ENCODE assay signal across 25 cellular contexts in genomic region chr11:92638678-92639077, GRCh38.
"Had no signal": no experiment of that assay in that cellular context is flagged by ENCODE, and none has a peak within 500 bp of the region (broad histone marks: within the 10 kb centered on the region; RNA-seq: fewer than 3 reads in every experiment).

No MANE protein-coding gene starts in this region.

- FAIRE-seq: endothelial cell of umbilical vein, keratinocyte had no signal

- H3K9me3 ChIP-seq: ascending aorta, esophagus squamous epithelium, heart right ventricle, left lung, uterus had no signal

- H3K36me3 Mint-ChIP-seq: activated naive CD4-positive, alpha-beta T cell treated with anti-CD3 and anti-CD28 coated beads, Interleukin-2, amount 50 U/mL, for 72 hours; naive thymus-derived CD4-positive, alpha-beta T cell; stimulated activated naive B cell treated with anti-CD40 and anti-IgM and Interleukin-4, amounts not matched to agents 10 μg/mL and 1 μg/mL and 100 μg/mL, for 72 hours had no signal

- H3K27ac ChIP-seq: ascending aorta, brain microvascular endothelial cell, esophagus squamous epithelium, heart right ventricle, left lung, neural progenitor cell, uterus had no signal

- H3K27me3 Mint-ChIP-seq: activated T-cell treated with anti-CD3 and anti-CD28 coated beads, Interleukin-2, amount 50 U/mL, for 24 hours; effector memory CD8-positive, alpha-beta T cell; naive thymus-derived CD4-positive, alpha-beta T cell; progenitor cell of endocrine pancreas; stimulated activated naive B cell treated with anti-CD40 and anti-IgM and Interleukin-4, amounts not matched to agents 10 μg/mL and 1 μg/mL and 100 μg/mL, for 72 hours had no signal

- H3K27me3 ChIP-seq: ascending aorta, brain microvascular endothelial cell, esophagus squamous epithelium, heart right ventricle, left lung, neural progenitor cell, uterus had no signal

- DNase-seq: activated CD4-positive, alpha-beta T cell treated with anti-CD3 and anti-CD28 coated beads for 1 hour; activated CD4-positive, alpha-beta T cell treated with anti-CD3 and anti-CD28 coated beads, Interleukin-2, amount 50 U/mL, for 1 hour; activated T-cell treated with anti-CD3 and anti-CD28 coated beads, Interleukin-2, amount 50 U/mL, for 24 hours; brain microvascular endothelial cell; caudate nucleus; dermis blood vessel endothelial cell; effector memory CD8-positive, alpha-beta T cell; esophagus squamous epithelium; heart right ventricle; left lung; naive thymus-derived CD4-positive, alpha-beta T cell; stimulated activated CD4-positive, alpha-beta T cell treated with anti-CD3 and anti-CD28 coated beads, Interleukin-2, amount 100 ng/mL, for 48 hours; stimulated activated CD8-positive, alpha-beta memory T cell treated with anti-CD3 and anti-CD28 coated beads, Interleukin-4, amount 100 ng/mL, for 48 hours; stimulated activated naive B cell treated with anti-CD40 and anti-IgM and Interleukin-4, amounts not matched to agents 10 μg/mL and 1 μg/mL and 100 μg/mL, for 72 hours; T-helper 9 cell; trophoblast cell; uterus had no signal

- H3K9ac ChIP-seq: neural progenitor cell had no signal

- H3K4me3 Mint-ChIP-seq: activated T-cell treated with anti-CD3 and anti-CD28 coated beads, Interleukin-2, amount 50 U/mL, for 24 hours; activated T-helper 17 cell treated with anti-CD3 and anti-CD28 coated beads, Interleukin-2, amount 50 U/mL, for 72 hours; effector memory CD8-positive, alpha-beta T cell; naive thymus-derived CD4-positive, alpha-beta T cell; neural progenitor cell; stimulated activated naive B cell treated with anti-CD40 and anti-IgM and Interleukin-4, amounts not matched to agents 10 μg/mL and 1 μg/mL and 100 μg/mL, for 72 hours had no signal

- H3K4me3 ChIP-seq: ascending aorta, esophagus squamous epithelium, heart right ventricle, left lung, lung, neural progenitor cell, uterus had no signal

- H3K36me3 ChIP-seq: ascending aorta, brain microvascular endothelial cell, esophagus squamous epithelium, heart right ventricle, left lung, neural progenitor cell, uterus had no signal

- H3K27ac Mint-ChIP-seq: activated naive CD4-positive, alpha-beta T cell treated with anti-CD3 and anti-CD28 coated beads, Interleukin-2, amount 50 U/mL, for 72 hours; activated T-cell treated with anti-CD3 and anti-CD28 coated beads, Interleukin-2, amount 50 U/mL, for 24 hours; activated T-helper 17 cell treated with anti-CD3 and anti-CD28 coated beads, Interleukin-2, amount 50 U/mL, for 72 hours; effector memory CD8-positive, alpha-beta T cell; naive thymus-derived CD4-positive, alpha-beta T cell; neural progenitor cell; progenitor cell of endocrine pancreas; stimulated activated naive B cell treated with anti-CD40 and anti-IgM and Interleukin-4, amounts not matched to agents 10 μg/mL and 1 μg/mL and 100 μg/mL, for 72 hours had no signal

- H3K4me1 ChIP-seq: ascending aorta, esophagus squamous epithelium, left lung, uterus had no signal

- H3K4me1 Mint-ChIP-seq: activated T-helper 17 cell treated with anti-CD3 and anti-CD28 coated beads, Interleukin-2, amount 50 U/mL, for 72 hours; naive thymus-derived CD4-positive, alpha-beta T cell; stimulated activated naive B cell treated with anti-CD40 and anti-IgM and Interleukin-4, amounts not matched to agents 10 μg/mL and 1 μg/mL and 100 μg/mL, for 72 hours had no signal

- ATAC-seq: activated naive CD4-positive, alpha-beta T cell treated with anti-CD3 and anti-CD28 coated beads, Interleukin-2, amount 50 U/mL, for 72 hours; activated T-helper 17 cell treated with anti-CD3 and anti-CD28 coated beads, Interleukin-2, amount 50 U/mL, for 72 hours; effector memory CD8-positive, alpha-beta T cell; heart right ventricle; left lung; naive thymus-derived CD4-positive, alpha-beta T cell; stimulated activated naive B cell treated with anti-CD40 and anti-IgM and Interleukin-4, amounts not matched to agents 10 μg/mL and 1 μg/mL and 100 μg/mL, for 72 hours had no signal
